ENCODE assay signal across 21 cellular contexts in the genomic region with DNA sequence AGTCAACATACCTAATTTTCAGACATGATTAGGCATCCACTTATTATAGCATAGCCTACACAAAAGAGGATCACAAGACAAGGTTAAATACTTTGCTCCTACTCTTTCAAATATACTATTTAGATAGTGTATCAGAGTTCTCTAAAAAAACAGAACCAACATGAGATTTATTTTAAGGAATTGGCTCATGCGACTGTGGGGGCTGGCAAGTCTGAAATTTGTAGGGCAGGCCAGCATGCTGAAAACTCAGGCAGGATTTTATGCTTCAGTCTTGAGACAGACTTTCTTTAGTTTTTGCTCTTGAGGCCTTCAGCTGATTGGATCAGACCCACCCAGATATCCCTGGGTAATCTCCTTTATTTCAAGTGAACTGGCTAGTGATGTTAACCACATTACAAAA.
"Had no signal": no experiment of that assay in that cellular context is flagged by ENCODE, and none has a peak within 500 bp of the region (broad histone marks: within the 10 kb centered on the region; RNA-seq: fewer than 3 reads in every experiment).

No MANE protein-coding gene starts in this region.

- H3K27ac ChIP-seq: epithelial cell of prostate, esophagus muscularis mucosa, gastrocnemius medialis, heart right ventricle, neutrophil, psoas muscle, spleen, transverse colon had no signal

- H3K27me3 ChIP-seq: esophagus muscularis mucosa, gastrocnemius medialis, heart right ventricle, neutrophil, spleen, transverse colon had no signal

- H3K9me3 ChIP-seq: esophagus muscularis mucosa, gastrocnemius medialis, heart right ventricle, neutrophil, psoas muscle, spleen, transverse colon had no signal

- H3K36me3 ChIP-seq: esophagus muscularis mucosa, gastrocnemius medialis, heart right ventricle, neutrophil, spleen, transverse colon had no signal

- DNase-seq: effector memory CD4-positive, alpha-beta T cell; gastrocnemius medialis; heart right ventricle; hypothalamus; kidney glomerular epithelial cell; mammary epithelial cell; naive thymus-derived CD4-positive, alpha-beta T cell; psoas muscle; retina; spleen; stimulated activated CD4-positive, alpha-beta T cell treated with anti-CD3 and anti-CD28 coated beads, Interleukin-15, amount 100 ng/mL, for 24 hours; stimulated activated CD4-positive, alpha-beta T cell treated with anti-CD3 and anti-CD28 coated beads, Interleukin-1b, Interleukin-23, amount 100 ng/mL, for 48 hours; stimulated activated CD4-positive, alpha-beta T cell treated with anti-CD3 and anti-CD28 coated beads, Interleukin-4, amount 100 ng/mL, for 24 hours; transverse colon had no signal

- ATAC-seq: gastrocnemius medialis; heart right ventricle; naive thymus-derived CD4-positive, alpha-beta T cell; psoas muscle; sciatic nerve; stimulated activated memory B cell treated with anti-CD40 and anti-IgM and Interleukin-4, amounts not matched to agents 10 μg/mL and 1 μg/mL and 100 μg/mL, for 72 hours had no signal

- H3K4me3 ChIP-seq: esophagus muscularis mucosa, gastrocnemius medialis, heart right ventricle, psoas muscle, spleen, transverse colon had no signal

- FAIRE-seq: islet of Langerhans, urothelium cell line had no signal
